Comparison of ENCODE assay signal across 14 cellular contexts in genomic region chr1:40653851-40654537, GRCh38. TPM values are rescaled to one million over a fixed set of nuclear protein-coding genes. Genes with fewer than 3 reads are reported as not detected.
A peak's percentile ranks its signal among the peaks of the same experiment; 100 is the strongest.
DNase-seq lines count a peak whose midpoint lies in the region; ATAC-seq and TF ChIP-seq lines count a peak whose summit lies in the region.
"Had no signal": no experiment of that assay in that cellular context is flagged by ENCODE, and none has a peak within 500 bp of the region (broad histone marks: within the 10 kb centered on the region; RNA-seq: fewer than 3 reads in every experiment).

No MANE protein-coding gene starts in this region.

- no peaks in the 10 kb centered on the region for H3K4me1 Mint-ChIP-seq in activated naive CD4-positive, alpha-beta T cell treated with anti-CD3 and anti-CD28 coated beads, Interleukin-2, amount 10 ng/mL, durations not matched to agents 7 days and 5 days
- peaks cover 11% of the 10 kb centered on the region for H3K4me1 Mint-ChIP-seq in WTC11
- peaks cover 8% of the 10 kb centered on the region for H3K4me1 Mint-ChIP-seq in type B pancreatic cell (ENCODE audit: unreplicated experiment)
- H3K4me1 Mint-ChIP-seq: activated CD4-positive, alpha-beta memory T cell treated with anti-CD3 and anti-CD28 coated beads, Interleukin-2, amount 10 ng/mL, durations not matched to agents 7 days and 5 days had no signal

- H3K9me3 Mint-ChIP-seq in activated naive CD4-positive, alpha-beta T cell treated with anti-CD3 and anti-CD28 coated beads, Interleukin-2, amount 10 ng/mL, durations not matched to agents 7 days and 5 days, result no peaks in the 10 kb centered on the region
- H3K9me3 Mint-ChIP-seq in activated naive CD4-positive, alpha-beta T cell treated with anti-CD3 and anti-CD28 coated beads, Interleukin-2, amount 50 U/mL, for 72 hours, result no peaks in the 10 kb centered on the region
- H3K9me3 Mint-ChIP-seq in WTC11 (no peaks in the 10 kb centered on the region), type B pancreatic cell (no peaks in the 10 kb centered on the region)
- H3K9me3 Mint-ChIP-seq: activated CD4-positive, alpha-beta memory T cell treated with anti-CD3 and anti-CD28 coated beads, Interleukin-2, amount 10 ng/mL, durations not matched to agents 7 days and 5 days had no signal

- TF ChIP-seq CTCF in WTC11 (IDR thresholded peaks at IDR 0.05) (no peak), type B pancreatic cell (conservative IDR thresholded peaks at IDR 0.05) (no peak)

- peaks cover 17% of the 10 kb centered on the region for H3K27me3 Mint-ChIP-seq in activated naive CD4-positive, alpha-beta T cell treated with anti-CD3 and anti-CD28 coated beads, Interleukin-2, amount 10 ng/mL, durations not matched to agents 7 days and 5 days
- H3K27me3 Mint-ChIP-seq in WTC11 (ENCODE audit: low read depth) (no peaks in the 10 kb centered on the region), type B pancreatic cell (peaks cover 8% of the 10 kb centered on the region)

- POLR2A ChIA-PET in WTC11 (lab: Charles Lee), result interaction anchor here (0.8 to 1.2 kb wide), 2 partner anchors 10 to 37 kb away, joined by 3 to 4 read pairs; partner anchors contain the start of gene NFYC

- H3K4me3 ChIP-seq in iPS-18c (ENCODE audit: insufficient read depth, low read depth, low read length), result peak overlapping the region; percentile 39
- H3K4me3 ChIP-seq: psoas muscle had no signal

- H3K9me3 ChIP-seq in iPS-18c (ENCODE audit: control insufficient read depth, insufficient read depth, low read length), result peaks cover 5% of the 10 kb centered on the region
- H3K9me3 ChIP-seq: Caco-2, psoas muscle had no signal

- no peak overlapping the region for H3K4me3 Mint-ChIP-seq in activated naive CD4-positive, alpha-beta T cell treated with anti-CD3 and anti-CD28 coated beads, Interleukin-2, amount 10 ng/mL, durations not matched to agents 7 days and 5 days
- peak overlapping the region; percentile 75 for H3K4me3 Mint-ChIP-seq in WTC11
- H3K4me3 Mint-ChIP-seq in type B pancreatic cell, result peak overlapping the region; percentile 79
- H3K4me3 Mint-ChIP-seq: activated CD4-positive, alpha-beta memory T cell treated with anti-CD3 and anti-CD28 coated beads, Interleukin-2, amount 10 ng/mL, durations not matched to agents 7 days and 5 days had no signal

- CTCF ChIA-PET in activated naive CD4-positive, alpha-beta T cell treated with anti-CD3 and anti-CD28 coated beads, Interleukin-2, amount 10 ng/mL, durations not matched to agents 7 days and 5 days (lab: Charles Lee), result interaction anchor here (1.1 kb wide), 2 partner anchors 13 to 24 kb away, joined by 3 read pairs; no protein-coding TSS in a partner anchor
- CTCF ChIA-PET in WTC11 (lab: Charles Lee), result interaction anchor here (0.8 to 1.9 kb wide), 5 partner anchors 15 to 195 kb away, joined by 3 to 5 read pairs (median 3); no protein-coding TSS in a partner anchor

- H3K36me3 Mint-ChIP-seq in activated naive CD4-positive, alpha-beta T cell treated with anti-CD3 and anti-CD28 coated beads, Interleukin-2, amount 10 ng/mL, durations not matched to agents 7 days and 5 days, result no peaks in the 10 kb centered on the region
- H3K36me3 Mint-ChIP-seq in activated naive CD4-positive, alpha-beta T cell treated with anti-CD3 and anti-CD28 coated beads, Interleukin-2, amount 50 U/mL, for 72 hours, result no peaks in the 10 kb centered on the region
- no peaks in the 10 kb centered on the region for H3K36me3 Mint-ChIP-seq in WTC11
- no peaks in the 10 kb centered on the region for H3K36me3 Mint-ChIP-seq in type B pancreatic cell

- no peak overlapping the region for H3K27ac Mint-ChIP-seq in activated naive CD4-positive, alpha-beta T cell treated with anti-CD3 and anti-CD28 coated beads, Interleukin-2, amount 10 ng/mL, durations not matched to agents 7 days and 5 days
- no peak overlapping the region for H3K27ac Mint-ChIP-seq in activated naive CD4-positive, alpha-beta T cell treated with anti-CD3 and anti-CD28 coated beads, Interleukin-2, amount 50 U/mL, for 72 hours
- peak overlapping the region; percentile 18 for H3K27ac Mint-ChIP-seq in WTC11
- H3K27ac Mint-ChIP-seq in type B pancreatic cell, result peak overlapping the region; percentile 57
- H3K27ac Mint-ChIP-seq: activated CD4-positive, alpha-beta memory T cell treated with anti-CD3 and anti-CD28 coated beads, Interleukin-2, amount 10 ng/mL, durations not matched to agents 7 days and 5 days had no signal

- no peak for ATAC-seq in activated naive CD4-positive, alpha-beta T cell treated with anti-CD3 and anti-CD28 coated beads, Interleukin-2, amount 50 U/mL, for 72 hours
- ATAC-seq in WTC11 (peak; percentile 58), HG03159 (IDR thresholded peaks at IDR 0.05; ENCODE audit: unreplicated experiment) (no peak), HG03521 (IDR thresholded peaks at IDR 0.05; ENCODE audit: unreplicated experiment) (no peak)
- ATAC-seq: psoas muscle had no signal

- DNase-seq in activated naive CD4-positive, alpha-beta T cell treated with anti-CD3 and anti-CD28 coated beads, Interleukin-2, amount 10 ng/mL, durations not matched to agents 7 days and 5 days, result peak; percentile 32
- DNase-seq in activated naive CD4-positive, alpha-beta T cell treated with anti-CD3 and anti-CD28 coated beads, Interleukin-2, amount 50 U/mL, for 72 hours (ENCODE audit: low spot score in 2 of 2), result no peak
- DNase-seq in WTC11 (ENCODE audit: low spot score) (peak; percentile 78), type B pancreatic cell (ENCODE audit: extremely low spot score, unreplicated experiment) (no peak), mucosa of gallbladder (ENCODE audit: low spot score) (no peak)
- DNase-seq: ACHN; activated CD4-positive, alpha-beta memory T cell treated with anti-CD3 and anti-CD28 coated beads, Interleukin-2, amount 10 ng/mL, durations not matched to agents 7 days and 5 days; hippocampal formation; psoas muscle; T1000 had no signal

TF ChIP-seq in WTC11, 78 proteins besides CTCF, POLR2A, EP300 and RAD21 (continues in another document):
- no peak for TF ChIP-seq ZNF138 (CRISPR knock-in tag; conservative IDR thresholded peaks at IDR 0.05)
- TF ChIP-seq HMGA2 (CRISPR knock-in tag; IDR thresholded peaks at IDR 0.05), result no peak
- TF ChIP-seq MAX (CRISPR knock-in tag; IDR thresholded peaks at IDR 0.05), result peak; percentile 16; the same call in 1 of the 2 replicates
- TF ChIP-seq RELA (CRISPR knock-in tag; IDR thresholded peaks at IDR 0.05; ENCODE audit: borderline replicate concordance), result no peak
- peak; percentile 58 for TF ChIP-seq FOXK1 (CRISPR knock-in tag; IDR thresholded peaks at IDR 0.05)
- no peak for TF ChIP-seq ZNF396 (CRISPR knock-in tag; IDR thresholded peaks at IDR 0.05; ENCODE audit: borderline replicate concordance)
- TF ChIP-seq ARID4B (CRISPR knock-in tag; IDR thresholded peaks at IDR 0.05; ENCODE audit: borderline replicate concordance), result no peak
- no peak for TF ChIP-seq NR3C1 (CRISPR knock-in tag; conservative IDR thresholded peaks at IDR 0.05; ENCODE audit: low read depth)
- no peak for TF ChIP-seq ETV6 (CRISPR knock-in tag; IDR thresholded peaks at IDR 0.05)
- 0 out of 2 replicates have a peak, but pooled peaks have one; percentile 20 for TF ChIP-seq USF1 (CRISPR knock-in tag; IDR thresholded peaks at IDR 0.05)
- peak; percentile 75; the same call in 1 of the 2 replicates for TF ChIP-seq NFE2L1 (CRISPR knock-in tag; IDR thresholded peaks at IDR 0.05)

RNA-seq across cellular contexts. Expression of gene RIMS3, which starts 11.5 kb away (rescaled TPM):
- 1 to 10 TPM; 6.9 to 8.3 TPM for total RNA-seq in activated naive CD4-positive, alpha-beta T cell treated with anti-CD3 and anti-CD28 coated beads, Interleukin-2, amount 50 U/mL, for 72 hours
- total RNA-seq in WTC11 (2021) (19.8 to 19.9 TPM (median 19.8 TPM) in 3 replicates), type B pancreatic cell (ENCODE audit: low replicate concordance) (2.0 and 4.2 TPM in 2 replicates), mucosa of gallbladder (4.2 TPM)

RNA-seq across cellular contexts. Expression of gene NFYC, which starts 37.5 kb away (rescaled TPM):
- total RNA-seq in activated naive CD4-positive, alpha-beta T cell treated with anti-CD3 and anti-CD28 coated beads, Interleukin-2, amount 50 U/mL, for 72 hours, result 10 to 100 TPM; 58.9 to 62.5 TPM
- total RNA-seq in WTC11 (2021), result 46.5 to 47.5 TPM (median 47.4 TPM) in 3 replicates
- 70.0 and 71.3 TPM in 2 replicates for total RNA-seq in type B pancreatic cell (ENCODE audit: low replicate concordance)
- total RNA-seq in mucosa of gallbladder, result 57.0 TPM

Comparison
In these comparisons a context has a peak if more than half of its experiments do, and no peak if none do; other contexts are left out.
1. DNase-seq: peak in activated naive CD4-positive, alpha-beta T cell treated with anti-CD3 and anti-CD28 coated beads, Interleukin-2, amount 10 ng/mL, durations not matched to agents 7 days and 5 days (single experiment) and WTC11 (single experiment); none in activated naive CD4-positive, alpha-beta T cell treated with anti-CD3 and anti-CD28 coated beads, Interleukin-2, amount 50 U/mL, for 72 hours (0 of 2), type B pancreatic cell (single experiment) and mucosa of gallbladder (single experiment).
2. H3K27ac Mint-ChIP-seq: peak in WTC11 (single experiment) and type B pancreatic cell (single experiment); none in activated naive CD4-positive, alpha-beta T cell treated with anti-CD3 and anti-CD28 coated beads, Interleukin-2, amount 10 ng/mL, durations not matched to agents 7 days and 5 days (single experiment) and activated naive CD4-positive, alpha-beta T cell treated with anti-CD3 and anti-CD28 coated beads, Interleukin-2, amount 50 U/mL, for 72 hours (0 of 2).